In the genomic region with DNA sequence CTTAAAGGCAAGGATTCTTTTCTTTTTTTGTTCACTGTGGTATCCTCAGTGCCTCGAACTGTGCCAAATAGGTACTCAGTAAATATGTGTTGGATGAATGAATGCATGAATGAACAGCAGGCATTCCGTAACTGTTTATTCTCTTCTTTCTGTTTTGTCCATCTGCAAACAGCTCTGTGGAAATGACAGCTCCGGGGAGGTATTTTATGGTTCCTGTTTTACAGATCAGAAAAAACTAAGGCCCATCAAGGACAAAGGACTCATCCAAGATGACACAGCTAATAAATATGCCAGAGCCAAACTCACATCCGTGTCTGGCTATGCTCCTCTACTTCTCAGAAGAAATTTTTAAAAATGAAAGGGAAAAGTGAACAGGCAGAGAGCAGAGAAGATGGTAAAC, we compare ENCODE assay signal across 12 cellular contexts. TPM values are rescaled to one million over a fixed set of nuclear protein-coding genes. Genes with fewer than 3 reads are reported as not detected.
DNase-seq lines count a peak whose midpoint lies in the region; ATAC-seq and TF ChIP-seq lines count a peak whose summit lies in the region.
"Had no signal": no experiment of that assay in that cellular context is flagged by ENCODE, and none has a peak within 500 bp of the region (broad histone marks: within the 10 kb centered on the region; RNA-seq: fewer than 3 reads in every experiment).

No MANE protein-coding gene starts in this region.

- H3K36me3 Mint-ChIP-seq in activated T-cell treated with anti-CD3 and anti-CD28 coated beads, Interleukin-2, amount 50 U/mL, for 72 hours (ENCODE audit: insufficient read depth in 2 of 2), result no peaks in the 10 kb centered on the region

- H3K4me3 Mint-ChIP-seq in activated T-cell treated with anti-CD3 and anti-CD28 coated beads, Interleukin-2, amount 50 U/mL, for 72 hours, result no peak overlapping the region
- H3K4me3 Mint-ChIP-seq: nephron progenitor cell had no signal

- H3K27ac ChIP-seq in coronary artery, result peak overlapping the region; percentile 76 to 93
- H3K27ac ChIP-seq: KMS-11 had no signal

- TF ChIP-seq CTCF in coronary artery (IDR thresholded peaks at IDR 0.05), result no peak

- no peaks in the 10 kb centered on the region for H3K9me3 ChIP-seq in MG63

- no peak overlapping the region for H3K27ac Mint-ChIP-seq in activated T-cell treated with anti-CD3 and anti-CD28 coated beads, Interleukin-2, amount 50 U/mL, for 72 hours

- H3K27me3 ChIP-seq in MG63, result no peaks in the 10 kb centered on the region

- peaks cover 4% of the 10 kb centered on the region; the same call in 1 of the 2 replicates for H3K36me3 ChIP-seq in MG63

- peak; percentile 70 for DNase-seq in AG08396 (ENCODE audit: low spot score)
- peak; percentile 59 for DNase-seq in MG63
- no peak for DNase-seq in coronary artery (ENCODE audit: low spot score)
- DNase-seq in non-pigmented ciliary epithelial cell (ENCODE audit: low read depth), result peak; percentile 31
- DNase-seq in activated T-cell treated with anti-CD3 and anti-CD28 coated beads, Interleukin-2, amount 50 U/mL, for 72 hours, result no peak
- DNase-seq: nephron progenitor cell; stimulated activated naive CD4-positive, alpha-beta T cell had no signal

- H3K9me3 Mint-ChIP-seq in activated T-cell treated with anti-CD3 and anti-CD28 coated beads, Interleukin-2, amount 50 U/mL, for 72 hours, result peaks cover 0 to 2% of the 10 kb centered on the region in 2 donors
- H3K9me3 Mint-ChIP-seq: nephron progenitor cell had no signal

- H3K4me3 ChIP-seq in MG63 (no peak overlapping the region), coronary artery (peak overlapping the region; percentile 46)

- no peak for ATAC-seq in GM19324 (IDR thresholded peaks at IDR 0.05; ENCODE audit: low FRiP score, unreplicated experiment)
- no peak for ATAC-seq in activated T-cell treated with anti-CD3 and anti-CD28 coated beads, Interleukin-2, amount 50 U/mL, for 72 hours (replicated peaks in 1 of 2)
- ATAC-seq in HG03139 (IDR thresholded peaks at IDR 0.05; ENCODE audit: unreplicated experiment), result no peak
- ATAC-seq in GM19452 (IDR thresholded peaks at IDR 0.05; ENCODE audit: unreplicated experiment), result no peak
- ATAC-seq: HCT116 had no signal

- H3K4me1 Mint-ChIP-seq in activated T-cell treated with anti-CD3 and anti-CD28 coated beads, Interleukin-2, amount 50 U/mL, for 72 hours (ENCODE audit: low read depth), result no peaks in the 10 kb centered on the region

- peaks cover 44% of the 10 kb centered on the region for H3K27me3 Mint-ChIP-seq in activated T-cell treated with anti-CD3 and anti-CD28 coated beads, Interleukin-2, amount 50 U/mL, for 72 hours (ENCODE audit: low read depth)

RNA-seq across cellular contexts. Expression of a gene that starts 21.0 kb away (rescaled TPM):
- 6.5 and 9.9 TPM in 2 replicates for total RNA-seq in MG63 (2014; rRNA removed; shearing (Covaris generic); ENCODE audit: low replicate concordance)
- under 1 TPM; 0.29 to 0.46 TPM for total RNA-seq in activated T-cell treated with anti-CD3 and anti-CD28 coated beads, Interleukin-2, amount 50 U/mL, for 72 hours

RNA-seq across cellular contexts. Expression of a gene that starts 44.6 kb away (rescaled TPM):
- total RNA-seq in MG63 (2014; rRNA removed; shearing (Covaris generic); ENCODE audit: low replicate concordance), result 67.5 and 81.1 TPM in 2 replicates
- 10 to 100 TPM; 47.1 to 47.5 TPM for total RNA-seq in activated T-cell treated with anti-CD3 and anti-CD28 coated beads, Interleukin-2, amount 50 U/mL, for 72 hours

Comparison
In these comparisons a context has a peak if more than half of its experiments do, and no peak if none do; other contexts are left out.
1. DNase-seq: peak in AG08396 (single experiment), MG63 (single experiment) and non-pigmented ciliary epithelial cell (single experiment); none in coronary artery (single experiment) and activated T-cell treated with anti-CD3 and anti-CD28 coated beads, Interleukin-2, amount 50 U/mL, for 72 hours (0 of 2).